ENCODE assay signal across 24 cellular contexts in the genomic region with DNA sequence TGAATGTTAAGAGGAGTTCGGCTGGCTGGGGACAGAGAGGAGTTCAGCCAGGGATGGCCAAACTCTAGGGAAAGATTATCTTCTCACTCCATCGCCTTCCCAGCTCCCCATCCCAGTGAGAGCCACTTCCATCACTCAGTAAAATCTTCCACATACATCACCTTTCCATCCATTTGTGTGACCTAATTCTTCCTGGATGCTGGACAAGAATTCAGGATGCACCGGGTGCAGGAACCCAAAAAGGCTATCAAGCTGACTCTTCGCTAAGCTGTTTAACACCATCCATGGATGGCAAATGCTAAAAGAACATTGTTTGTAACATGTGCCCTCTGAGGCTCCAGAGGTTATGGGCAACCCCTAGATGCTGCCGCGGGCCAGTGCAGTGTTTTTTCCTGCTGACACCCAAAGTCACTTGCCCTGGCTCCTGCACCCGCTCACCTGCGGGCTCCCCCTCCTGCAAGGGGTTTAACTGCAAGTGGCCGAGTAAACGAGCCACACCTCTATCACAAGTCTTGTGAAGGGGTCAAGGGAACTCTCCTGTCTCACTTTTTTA.
"Had no signal": no experiment of that assay in that cellular context is flagged by ENCODE, and none has a peak within 500 bp of the region (broad histone marks: within the 10 kb centered on the region; RNA-seq: fewer than 3 reads in every experiment).

No MANE protein-coding gene starts in this region.

- FAIRE-seq: bronchial epithelial cell had no signal

- H3K4me1 ChIP-seq: body of pancreas, Peyer's patch had no signal

- H3K27me3 ChIP-seq: ascending aorta, body of pancreas, Peyer's patch had no signal

- ATAC-seq: activated naive CD4-positive, alpha-beta T cell treated with anti-CD3 and anti-CD28 coated beads, Interleukin-2, amount 50 U/mL, for 72 hours; activated naive CD8-positive, alpha-beta T cell treated with anti-CD3 and anti-CD28 coated beads, Interleukin-2, amount 50 U/mL, for 24 hours; activated T-cell treated with anti-CD3 and anti-CD28 coated beads, Interleukin-2, amount 50 U/mL, for 4 hours; body of pancreas; WTC11 had no signal

- H3K27ac Mint-ChIP-seq: activated naive CD4-positive, alpha-beta T cell treated with anti-CD3 and anti-CD28 coated beads, Interleukin-2, amount 50 U/mL, for 72 hours; activated naive CD8-positive, alpha-beta T cell treated with anti-CD3 and anti-CD28 coated beads, Interleukin-2, amount 50 U/mL, for 24 hours; T-helper 1 cell treated with Interleukin-12 subunit alpha and Interleukin-12 subunit beta and Interleukin-4 antibody, amounts not matched to agents 30 μg/mL and 1 μg/mL, for 36 hours; WTC11 had no signal

- H3K36me3 ChIP-seq: ascending aorta, Peyer's patch had no signal

- H3K9me3 ChIP-seq: ascending aorta, body of pancreas, Peyer's patch had no signal

- H3K4me3 ChIP-seq: ascending aorta, body of pancreas, Peyer's patch had no signal

- H3K27me3 Mint-ChIP-seq: activated naive CD8-positive, alpha-beta T cell treated with anti-CD3 and anti-CD28 coated beads, Interleukin-2, amount 50 U/mL, for 24 hours had no signal

- H3K36me3 Mint-ChIP-seq: WTC11 had no signal

- H3K4me3 Mint-ChIP-seq: activated naive CD8-positive, alpha-beta T cell treated with anti-CD3 and anti-CD28 coated beads, Interleukin-2, amount 50 U/mL, for 24 hours; activated T-cell treated with anti-CD3 and anti-CD28 coated beads, Interleukin-2, amount 50 U/mL, for 4 hours; T-helper 1 cell treated with Interleukin-12 subunit alpha and Interleukin-12 subunit beta and Interleukin-4 antibody, amounts not matched to agents 30 μg/mL and 1 μg/mL, for 36 hours; WTC11 had no signal

- H3K9me3 Mint-ChIP-seq: activated naive CD4-positive, alpha-beta T cell treated with anti-CD3 and anti-CD28 coated beads, Interleukin-2, amount 50 U/mL, for 72 hours; activated naive CD8-positive, alpha-beta T cell treated with anti-CD3 and anti-CD28 coated beads, Interleukin-2, amount 50 U/mL, for 24 hours; activated T-cell treated with anti-CD3 and anti-CD28 coated beads, Interleukin-2, amount 50 U/mL, for 4 hours; T-helper 1 cell treated with Interleukin-12 subunit alpha and Interleukin-12 subunit beta and Interleukin-4 antibody, amounts not matched to agents 30 μg/mL and 1 μg/mL, for 36 hours; WTC11 had no signal

- H3K27ac ChIP-seq: ascending aorta, body of pancreas, KMS-11, Peyer's patch, RWPE1 had no signal

- H3K4me1 Mint-ChIP-seq: activated naive CD8-positive, alpha-beta T cell treated with anti-CD3 and anti-CD28 coated beads, Interleukin-2, amount 50 U/mL, for 24 hours had no signal

- DNase-seq: activated CD4-positive, alpha-beta T cell treated with anti-CD3 and anti-CD28 coated beads for 48 hours; activated CD4-positive, alpha-beta T cell treated with anti-CD3 and anti-CD28 coated beads, Interleukin-2, amount 50 U/mL, for 4 hours; activated CD4-positive, CD25-positive, alpha-beta regulatory T cell treated with anti-CD3 and anti-CD28 coated beads, Interleukin-2, amount 50 U/mL, for 72 hours; activated effector memory CD4-positive, alpha-beta T cell treated with anti-CD3 and anti-CD28 coated beads, Interleukin-2, amount 50 U/mL, for 16 hours; activated naive CD4-positive, alpha-beta T cell treated with Interleukin-2 at 50 U/mL for 16 hours; activated naive CD8-positive, alpha-beta T cell treated with anti-CD3 and anti-CD28 coated beads, Interleukin-2, amount 50 U/mL, for 24 hours; activated T-cell treated with anti-CD3 and anti-CD28 coated beads, Interleukin-2, amount 50 U/mL, for 4 hours; amniotic stem cell; body of pancreas; MV-4-11; NCI-H1092 treated with DMSO at 0.1 percent for 48 hours; NCI-H1417 treated with DMSO at 0.1 percent for 48 hours; NCI-H1694; NCI-H2029; NCI-H510A treated with DMSO at 0.1 percent for 48 hours; Peyer's patch; SHP77 treated with DMSO at 0.1 percent for 48 hours had no signal
